9 cellular contexts compared by ENCODE assay signal in genomic region chr14:67941456-67942018, GRCh38.
A peak's percentile ranks its signal among the peaks of the same experiment; 100 is the strongest.
DNase-seq lines count a peak whose midpoint lies in the region; ATAC-seq, FAIRE-seq and TF ChIP-seq lines count a peak whose summit lies in the region.
"Had no signal": no experiment of that assay in that cellular context is flagged by ENCODE, and none has a peak within 500 bp of the region (broad histone marks: within the 10 kb centered on the region; RNA-seq: fewer than 3 reads in every experiment).

No MANE protein-coding gene starts in this region.

- ATAC-seq in GM21360 (IDR thresholded peaks at IDR 0.05; ENCODE audit: unreplicated experiment) = no peak

- WGBS in stomach, 5 donors = 14 to 24% (median 23%) methylated on average over 1 of the region's 1 CpG

- intact Hi-C loops in stomach (cut with DNase I; ENCODE audit: low total_unique reads) = no loop called here

- H3K4me3 ChIP-seq in choroid plexus epithelial cell (ENCODE audit: low read depth, low read length) = no peak overlapping the region
- no peak overlapping the region for H3K4me3 ChIP-seq in stomach

- no peak for TF ChIP-seq POLR2A in stomach (IDR thresholded peaks at IDR 0.05)

- TF ChIP-seq EP300 in stomach (IDR thresholded peaks at IDR 0.05) = no peak

- TF ChIP-seq CTCF in choroid plexus epithelial cell (conservative IDR thresholded peaks at IDR 0.05; ENCODE audit: low read depth, low read length) (no peak), stomach (IDR thresholded peaks at IDR 0.05) (no peak)

- H3K9me3 ChIP-seq in stomach = no peaks in the 10 kb centered on the region

- peak overlapping the region; percentile 58 for H3K27ac ChIP-seq in layer of hippocampus (ENCODE audit: low read depth, low read length)
- H3K27ac ChIP-seq in stomach = peak overlapping the region; percentile 63 to 89 (median 81)

- no peaks in the 10 kb centered on the region for H3K36me3 ChIP-seq in stomach

- H3K4me1 ChIP-seq in stomach = peaks cover 18 to 65% (median 48%) of the 10 kb centered on the region in 4 donors

- no peak for DNase-seq in HTR-8/SVneo (ENCODE audit: insufficient read length, low spot score)
- peak; percentile 53 for DNase-seq in choroid plexus epithelial cell (ENCODE audit: low read depth)
- DNase-seq in stomach = no peak
- no peak for DNase-seq in stimulated activated CD4-positive, alpha-beta T cell treated with anti-CD3 and anti-CD28 coated beads, Interleukin-4, amount 100 ng/mL, for 4 hours
- DNase-seq in HK-2 (ENCODE audit: unreplicated experiment) = no peak
- no peak for DNase-seq in activated CD8-positive, alpha-beta memory T cell treated with anti-CD3 and anti-CD28 coated beads for 24 hours
- DNase-seq: activated CD8-positive, alpha-beta memory T cell treated with anti-CD3 and anti-CD28 coated beads, Interleukin-2, amount 50 U/mL, for 48 hours had no signal

- peak; percentile 98 for FAIRE-seq in HTR-8/SVneo (lab: Jason Lieb, UNC)

- H3K27me3 ChIP-seq in layer of hippocampus (ENCODE audit: control insufficient read depth, insufficient read depth, low read length) = no peaks in the 10 kb centered on the region
- H3K27me3 ChIP-seq in stomach = no peaks in the 10 kb centered on the region
